22 cellular contexts compared by ENCODE assay signal in the genomic region with DNA sequence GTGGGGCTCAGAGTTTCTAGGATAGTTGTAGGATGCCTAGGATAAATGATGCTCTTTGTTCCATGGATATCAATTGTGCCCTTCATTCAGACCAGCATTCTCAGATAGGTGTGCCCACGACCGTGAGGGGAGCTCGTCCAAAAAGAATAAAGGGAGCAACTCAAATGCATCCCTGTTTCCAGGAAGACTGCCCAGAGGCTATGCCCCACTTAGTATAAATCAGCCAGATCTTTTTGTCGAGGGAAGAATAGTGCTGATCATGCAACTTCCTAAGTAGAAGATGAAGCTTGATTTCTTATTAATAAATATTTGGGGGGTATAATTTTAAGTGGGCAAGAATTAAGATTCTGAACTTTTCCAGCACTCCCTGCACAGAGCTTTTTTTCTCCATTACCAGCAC.
"Had no signal": no experiment of that assay in that cellular context is flagged by ENCODE, and none has a peak within 500 bp of the region (broad histone marks: within the 10 kb centered on the region; RNA-seq: fewer than 3 reads in every experiment).

No MANE protein-coding gene starts in this region.

- ATAC-seq: mucosa of descending colon; naive thymus-derived CD4-positive, alpha-beta T cell; natural killer cell treated with Interleukin-12 subunit alpha and Interleukin-12 subunit beta and Interleukin-15 and Interleukin-18, amount 100 ng/mL, for 72 hours; right cardiac atrium; stimulated activated effector memory CD8-positive, alpha-beta T cell treated with anti-CD3 and anti-CD28 coated beads, Interleukin-12 subunit alpha, Interleukin-12 subunit beta, amount 100 ng/mL, for 72 hours; upper lobe of right lung had no signal

- FAIRE-seq: islet of Langerhans, small intestine, urothelium cell line had no signal

- DNase-seq: hypothalamus; immature natural killer cell; left ventricle myocardium inferior; midbrain; mucosa of descending colon; naive thymus-derived CD4-positive, alpha-beta T cell; ovary; posterior cingulate gyrus; retina; right cardiac atrium; sigmoid colon; small intestine; spleen; stimulated activated CD4-positive, alpha-beta T cell treated with anti-CD3 and anti-CD28 coated beads, Interleukin-4, amount 100 ng/mL, for 24 hours; stimulated activated naive CD4-positive, alpha-beta T cell; tibial artery; trophoblast cell; upper lobe of right lung had no signal
